Comparison of ENCODE assay signal across 26 cellular contexts in the genomic region with DNA sequence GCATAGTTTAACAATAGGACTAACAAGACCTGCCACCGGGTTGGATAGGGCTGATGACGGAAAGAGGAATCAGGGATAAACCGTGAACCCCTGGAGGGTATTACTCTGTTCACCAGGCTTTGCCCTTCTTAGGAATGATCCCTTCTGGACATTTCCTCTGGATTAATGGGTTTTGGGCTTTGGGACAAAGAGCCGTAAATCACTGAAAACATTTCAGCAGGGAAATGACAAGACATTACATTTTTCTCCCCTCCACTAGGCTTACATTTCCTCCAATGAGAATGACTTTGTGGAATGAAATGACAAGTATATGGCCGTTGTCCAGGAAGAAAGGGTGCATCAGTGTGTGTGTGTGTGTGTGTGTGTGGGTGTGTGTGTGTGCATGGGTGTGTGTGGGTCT.
"Had no signal": no experiment of that assay in that cellular context is flagged by ENCODE, and none has a peak within 500 bp of the region (broad histone marks: within the 10 kb centered on the region; RNA-seq: fewer than 3 reads in every experiment).

No MANE protein-coding gene starts in this region.

- H3K4me1 ChIP-seq: pancreas, prostate gland had no signal

- ATAC-seq: left colon; left lung; lower lobe of right lung; natural killer cell; pancreas; right cardiac atrium; sciatic nerve; stimulated activated effector memory CD8-positive, alpha-beta T cell treated with anti-CD3 and anti-CD28 coated beads, Interleukin-12 subunit alpha, Interleukin-12 subunit beta, amount 100 ng/mL, for 72 hours had no signal

- H3K36me3 Mint-ChIP-seq: immature natural killer cell; naive B cell; natural killer cell; stimulated activated effector memory CD8-positive, alpha-beta T cell treated with anti-CD3 and anti-CD28 coated beads, Interleukin-12 subunit alpha, Interleukin-12 subunit beta, amount 100 ng/mL, for 72 hours had no signal

- H3K4me1 Mint-ChIP-seq: naive B cell, natural killer cell had no signal

- H3K4me3 Mint-ChIP-seq: immature natural killer cell; natural killer cell; stimulated activated effector memory CD8-positive, alpha-beta T cell treated with anti-CD3 and anti-CD28 coated beads, Interleukin-12 subunit alpha, Interleukin-12 subunit beta, amount 100 ng/mL, for 72 hours; stimulated activated naive CD8-positive, alpha-beta T cell treated with anti-CD3 and anti-CD28 coated beads, Interleukin-15, Interleukin-2, amounts not matched to agents 100 ng/mL and 50 ng/mL, for 24 hours had no signal

- H3K9me3 ChIP-seq: left lung, lower lobe of right lung, pancreas, prostate gland, tibial nerve, upper lobe of left lung, vagina had no signal

- H3K27me3 ChIP-seq: left lung, pancreas, tibial nerve, upper lobe of left lung, vagina had no signal

- FAIRE-seq: islet of Langerhans, kidney, pancreas had no signal

- H3K27ac Mint-ChIP-seq: immature natural killer cell; natural killer cell; stimulated activated effector memory CD8-positive, alpha-beta T cell treated with anti-CD3 and anti-CD28 coated beads, Interleukin-12 subunit alpha, Interleukin-12 subunit beta, amount 100 ng/mL, for 72 hours; stimulated activated naive CD8-positive, alpha-beta T cell treated with anti-CD3 and anti-CD28 coated beads, Interleukin-15, Interleukin-2, amounts not matched to agents 100 ng/mL and 50 ng/mL, for 24 hours had no signal

- H3K27ac ChIP-seq: left lung, lower lobe of right lung, pancreas, prostate gland, skin epidermis, upper lobe of left lung, vagina had no signal

- DNase-seq: hippocampal formation; immature natural killer cell; kidney; left colon; left lung; lower lobe of right lung; mammary epithelial cell; mesenchymal stem cell; naive B cell; natural killer cell; nucleus accumbens; pancreas; posterior cingulate gyrus; retina; right cardiac atrium; stimulated activated CD4-positive, alpha-beta T cell treated with anti-CD3 and anti-CD28 coated beads, Interleukin-4, amount 100 ng/mL, for 24 hours; stimulated activated naive CD4-positive, alpha-beta T cell; upper lobe of left lung had no signal

- H3K36me3 ChIP-seq: left lung, lower lobe of right lung, pancreas, prostate gland, tibial nerve, upper lobe of left lung, vagina had no signal

- H3K27me3 Mint-ChIP-seq: stimulated activated naive CD8-positive, alpha-beta T cell treated with anti-CD3 and anti-CD28 coated beads, Interleukin-15, Interleukin-2, amounts not matched to agents 100 ng/mL and 50 ng/mL, for 24 hours had no signal

- H3K4me3 ChIP-seq: left lung, lower lobe of right lung, pancreas, prostate gland, skin epidermis, tibial nerve, upper lobe of left lung, vagina had no signal

- H3K9me3 Mint-ChIP-seq: immature natural killer cell; naive B cell; natural killer cell; stimulated activated effector memory CD8-positive, alpha-beta T cell treated with anti-CD3 and anti-CD28 coated beads, Interleukin-12 subunit alpha, Interleukin-12 subunit beta, amount 100 ng/mL, for 72 hours; stimulated activated naive CD8-positive, alpha-beta T cell treated with anti-CD3 and anti-CD28 coated beads, Interleukin-15, Interleukin-2, amounts not matched to agents 100 ng/mL and 50 ng/mL, for 24 hours had no signal
